Comparison of ENCODE assay signal across 8 cellular contexts in genomic region chr10:43407576-43408330, GRCh38. TPM values are rescaled to one million over a fixed set of nuclear protein-coding genes. Genes with fewer than 3 reads are reported as not detected.
DNase-seq lines count a peak whose midpoint lies in the region; ATAC-seq and FAIRE-seq lines count a peak whose summit lies in the region.

No MANE protein-coding gene starts in this region.

- peak overlapping the region; percentile 97 to 99 (median 97) for H3K27ac Mint-ChIP-seq in CD4-positive, CD25-positive, alpha-beta regulatory T cell
- H3K27ac Mint-ChIP-seq in effector memory CD8-positive, alpha-beta T cell = peak overlapping the region; percentile 99 to 100

- peak overlapping the region; percentile 100 for H3K27ac ChIP-seq in CD4-positive, CD25-positive, alpha-beta regulatory T cell (ENCODE audit: insufficient read depth, low read length, poor library complexity, severe bottlenecking)
- peak overlapping the region; percentile 87 for H3K27ac ChIP-seq in mesendoderm (ENCODE audit: low read depth, low read length)

- H3K4me2 ChIP-seq in mesendoderm (ENCODE audit: low read length) = peak overlapping the region; percentile 59

- H3K23ac ChIP-seq in mesendoderm (ENCODE audit: low read length) = peak overlapping the region; percentile 81

- peak; percentile 93 for FAIRE-seq in GM19239 (lab: Jason Lieb, UNC)

- no peak overlapping the region for H2AK5ac ChIP-seq in mesendoderm (ENCODE audit: low read length)

- ATAC-seq in CD4-positive, CD25-positive, alpha-beta regulatory T cell (ENCODE audit: low read depth in 2 of 2) = peak; percentile 34 to 40
- ATAC-seq in HG03439 (IDR thresholded peaks at IDR 0.05; ENCODE audit: unreplicated experiment) = peak; percentile 53
- peak; percentile 40 for ATAC-seq in effector memory CD8-positive, alpha-beta T cell (replicated peaks)

- H2BK15ac ChIP-seq in mesendoderm (replicated peaks; ENCODE audit: low read depth) = no peak overlapping the region

- no peaks in the 10 kb centered on the region for H3K27me3 ChIP-seq in CD4-positive, CD25-positive, alpha-beta regulatory T cell (ENCODE audit: control insufficient read depth, insufficient read depth, low read length)
- H3K27me3 ChIP-seq in mesendoderm (ENCODE audit: insufficient read depth, low read length, poor library complexity) = no peaks in the 10 kb centered on the region

- H3K4me1 ChIP-seq in CD4-positive, CD25-positive, alpha-beta regulatory T cell (ENCODE audit: control insufficient read depth, insufficient read depth, low read length, poor library complexity, severe bottlenecking) = peaks cover 48% of the 10 kb centered on the region
- peaks cover 2% of the 10 kb centered on the region for H3K4me1 ChIP-seq in mesendoderm (ENCODE audit: control insufficient read depth, low read depth, low read length)

- H4K8ac ChIP-seq in mesendoderm (ENCODE audit: low read depth, low read length) = peak overlapping the region; percentile 90

- no peaks in the 10 kb centered on the region for H3K9me3 ChIP-seq in CD4-positive, CD25-positive, alpha-beta regulatory T cell (ENCODE audit: control insufficient read depth in 2 of 2, low read length in 2 of 2)

- peak overlapping the region; percentile 91 for H3K9ac ChIP-seq in mesendoderm (ENCODE audit: low read length)

- WGBS in mesendoderm (ENCODE audit: extremely low coverage, insufficient coverage, low lambda C conversion rate) = no CpG with 5 or more reads among the region's 56 CpGs

- H3K36me3 Mint-ChIP-seq in CD4-positive, CD25-positive, alpha-beta regulatory T cell = peaks cover 11% of the 10 kb centered on the region
- peaks cover 77% of the 10 kb centered on the region for H3K36me3 Mint-ChIP-seq in effector memory CD8-positive, alpha-beta T cell (ENCODE audit: insufficient read depth)

- no peaks in the 10 kb centered on the region for H3K79me1 ChIP-seq in mesendoderm (ENCODE audit: low read length)

- peaks cover 56% of the 10 kb centered on the region for H3K79me2 ChIP-seq in mesendoderm (ENCODE audit: control insufficient read depth, insufficient read depth, low read length)

- H3K56ac ChIP-seq in mesendoderm (ENCODE audit: low read length) = peak overlapping the region; percentile 94

- H3K4ac ChIP-seq in mesendoderm (ENCODE audit: low read depth, low read length) = peak overlapping the region; percentile 98

- H3K4me1 Mint-ChIP-seq in CD4-positive, CD25-positive, alpha-beta regulatory T cell = peaks cover 16 to 46% (median 23%) of the 10 kb centered on the region in 4 donors
- peaks cover 40 to 43% of the 10 kb centered on the region in 2 donors for H3K4me1 Mint-ChIP-seq in effector memory CD8-positive, alpha-beta T cell (ENCODE audit: low read depth in 2 of 2)

- H3K18ac ChIP-seq in mesendoderm (ENCODE audit: low read length) = peak overlapping the region; percentile 100

- peaks cover 10% of the 10 kb centered on the region for H3K36me3 ChIP-seq in CD4-positive, CD25-positive, alpha-beta regulatory T cell (ENCODE audit: control insufficient read depth, insufficient read depth, low read length)
- H3K36me3 ChIP-seq in mesendoderm (ENCODE audit: control insufficient read depth, insufficient read depth, low read length) = no peaks in the 10 kb centered on the region

- no peak overlapping the region for H4K5ac ChIP-seq in mesendoderm (ENCODE audit: low read length)

- H3K9me3 Mint-ChIP-seq in CD4-positive, CD25-positive, alpha-beta regulatory T cell = no peaks in the 10 kb centered on the region
- no peaks in the 10 kb centered on the region for H3K9me3 Mint-ChIP-seq in effector memory CD8-positive, alpha-beta T cell

- peak overlapping the region; percentile 84 for H3K4me3 ChIP-seq in CD4-positive, CD25-positive, alpha-beta regulatory T cell (ENCODE audit: low read depth, low read length)
- peak overlapping the region; percentile 83 for H3K4me3 ChIP-seq in mesendoderm (ENCODE audit: low read length)

- H3K27me3 Mint-ChIP-seq in CD4-positive, CD25-positive, alpha-beta regulatory T cell = peaks cover 4% of the 10 kb centered on the region
- no peaks in the 10 kb centered on the region for H3K27me3 Mint-ChIP-seq in effector memory CD8-positive, alpha-beta T cell

- peak overlapping the region; percentile 97 to 100 (median 99) for H3K4me3 Mint-ChIP-seq in CD4-positive, CD25-positive, alpha-beta regulatory T cell
- H3K4me3 Mint-ChIP-seq in effector memory CD8-positive, alpha-beta T cell = peak overlapping the region; percentile 86 to 97

- peak overlapping the region; percentile 35 for H2BK5ac ChIP-seq in mesendoderm (ENCODE audit: low read length)

- peak overlapping the region; percentile 92 for H2BK120ac ChIP-seq in mesendoderm (ENCODE audit: low read depth, low read length)

- peak; percentile 80 to 92 (median 82) for DNase-seq in CD4-positive, CD25-positive, alpha-beta regulatory T cell
- DNase-seq in GM19239 (ENCODE audit: insufficient read length, low spot score) (peak; percentile 75), NCI-H774 (lab: John Stamatoyannopoulos, UW) (peak; percentile 82), mesendoderm (peak; percentile 91)
- peak; percentile 92 for DNase-seq in activated CD8-positive, alpha-beta memory T cell treated with anti-CD3 and anti-CD28 coated beads for 24 hours
- peak; percentile 72 to 74 (median 73) for DNase-seq in effector memory CD8-positive, alpha-beta T cell
- DNase-seq in stimulated activated CD8-positive, alpha-beta memory T cell treated with anti-CD3 and anti-CD28 coated beads, Interleukin-12 subunit alpha, Interleukin-12 subunit beta, amount 100 ng/mL, for 4 hours (ENCODE audit: low read depth) = peak; percentile 78

RNA-seq across cellular contexts. Expression of gene HNRNPF, which starts 1.2 kb away (rescaled TPM):
- 143 TPM for total RNA-seq in CD4-positive, CD25-positive, alpha-beta regulatory T cell
- 100 to 1,000 TPM; 293 to 350 (median 323) TPM for polyA plus RNA-seq in CD4-positive, CD25-positive, alpha-beta regulatory T cell
- polyA plus RNA-seq in mesendoderm (2013, experiment 1 of 2) = 258 TPM
- 258 TPM for polyA plus RNA-seq in mesendoderm (2013, experiment 2 of 2)

RNA-seq across cellular contexts. Expression of gene ZNF487, which starts 29.2 kb away (rescaled TPM):
- 6.2 TPM for total RNA-seq in CD4-positive, CD25-positive, alpha-beta regulatory T cell
- 1 to 10 TPM; 2.5 to 6.5 (median 4.2) TPM for polyA plus RNA-seq in CD4-positive, CD25-positive, alpha-beta regulatory T cell
- 1.2 TPM for polyA plus RNA-seq in mesendoderm (2013, experiment 1 of 2)
- 1.1 TPM for polyA plus RNA-seq in mesendoderm (2013, experiment 2 of 2)

RNA-seq across cellular contexts. Expression of gene FXYD4, which starts 36.3 kb away (rescaled TPM):
- not detected for total RNA-seq in CD4-positive, CD25-positive, alpha-beta regulatory T cell
- not detected for polyA plus RNA-seq in CD4-positive, CD25-positive, alpha-beta regulatory T cell
- polyA plus RNA-seq in mesendoderm (2013, experiment 1 of 2) = not detected
- polyA plus RNA-seq in mesendoderm (2013, experiment 2 of 2) = 0.13 TPM

Comparison
In these comparisons a context has a peak if more than half of its experiments do, and no peak if none do; other contexts are left out.
1. Peak in every context shown above with its lines: DNase-seq, ATAC-seq, H3K4me3 ChIP-seq and H3K27ac ChIP-seq.